Comparison of ENCODE assay signal across 8 cellular contexts in the genomic region with DNA sequence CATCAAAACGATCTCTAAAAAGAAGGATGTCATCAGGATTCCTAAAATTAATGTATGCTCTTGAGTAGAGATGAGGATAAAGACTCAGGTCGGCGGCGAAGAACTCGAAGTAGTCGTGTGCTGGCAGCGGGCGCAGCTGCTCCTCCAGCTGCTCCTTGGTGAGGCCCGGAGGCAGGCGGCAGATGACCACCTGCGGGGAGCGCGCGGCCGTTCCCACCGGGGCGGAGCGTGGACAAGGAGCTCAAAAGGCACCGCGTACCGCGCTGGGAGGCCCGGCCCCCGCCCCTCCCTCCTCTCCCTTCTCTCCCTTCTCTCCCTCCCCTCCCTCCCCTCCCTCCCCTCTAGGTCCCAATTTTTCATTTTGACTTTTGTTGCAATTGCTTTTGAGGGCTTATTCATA. TPM values are rescaled to one million over a fixed set of nuclear protein-coding genes. Genes with fewer than 3 reads are reported as not detected.
DNase-seq lines count a peak whose midpoint lies in the region; ATAC-seq and TF ChIP-seq lines count a peak whose summit lies in the region.
"Not testable (repeated sequence)": the region's sequence is repeated elsewhere in the genome, so short reads cannot be mapped to it uniquely, and the experiment has no call there.

No MANE protein-coding gene starts in this region.

- not testable (repeated sequence) for H4K5ac ChIP-seq in IMR-90 (ENCODE audit: low read depth, low read length)

- H2BK5ac ChIP-seq in IMR-90 (ENCODE audit: low read depth, low read length, poor library complexity, severe bottlenecking) = not testable (repeated sequence)

- ATAC-seq in IMR-90 (ENCODE audit: low read depth) = peak; percentile 49; the same call in 1 of the 2 replicates
- ATAC-seq in SK-N-SH treated with all-trans-retinoic acid at 6 μM for 48 hours = peak; percentile 47; the same call in 1 of the 3 replicates
- peak; percentile 39 for ATAC-seq in Right ventricle myocardium inferior
- ATAC-seq in left lung = peak; percentile 74

- WGBS in IMR-90 (ENCODE audit: extremely low coverage in 2 of 2, insufficient read length in 1 of 2), 2 experiments = no CpG with 5 or more reads among the region's 24 CpGs

- not testable (repeated sequence) for H3K4me3 ChIP-seq in IMR-90 (ENCODE audit: insufficient read depth, low read depth, low read length); left lung

- H2AFZ ChIP-seq in IMR-90 (replicated peaks; ENCODE audit: low read length, poor library complexity) = not testable (repeated sequence)

- intact Hi-C loops in IMR-90 (cut with micrococcal nuclease); Right ventricle myocardium inferior (cut with DNase I); left lung (cut with DNase I): not testable (repeated sequence)

- not testable (repeated sequence) for TF ChIP-seq CTCF in IMR-90 (conservative IDR thresholded peaks at IDR 0.05; ENCODE audit: low read depth, low read length); left lung (IDR thresholded peaks at IDR 0.05); nephron (IDR thresholded peaks at IDR 0.05; ENCODE audit: unreplicated experiment in 3 of 3); type B pancreatic cell (conservative IDR thresholded peaks at IDR 0.05)

- H3K9me3 ChIP-seq in IMR-90 (ENCODE audit: control insufficient read depth, insufficient read depth, low read length); left lung: not testable (repeated sequence)

- H3K27me3 Mint-ChIP-seq in activated naive CD8-positive, alpha-beta T cell = peaks cover 33% of the 10 kb centered on the region
- peaks cover 64% of the 10 kb centered on the region for H3K27me3 Mint-ChIP-seq in nephron (ENCODE audit: low read depth)
- H3K27me3 Mint-ChIP-seq in type B pancreatic cell = peaks cover 59% of the 10 kb centered on the region

- H3K9ac ChIP-seq in IMR-90 (ENCODE audit: low read depth, low read length) = not testable (repeated sequence)

- not testable (repeated sequence) for H3K4me1 ChIP-seq in IMR-90 (ENCODE audit: control insufficient read depth, insufficient read depth, low read length); left lung

- H3K9me1 ChIP-seq in IMR-90 (ENCODE audit: insufficient read depth, low read length) = not testable (repeated sequence)

- TF ChIP-seq POLR2A in IMR-90 (IDR thresholded peaks at IDR 0.05; ENCODE audit: low read depth, low read length) = not testable (repeated sequence)

- dilution Hi-C loops in IMR-90 (cut with HindIII; ENCODE audit: low sequenced_read_pairs, unreplicated experiment) = not testable (repeated sequence)

- not testable (repeated sequence) for H3K4ac ChIP-seq in IMR-90 (ENCODE audit: low read depth, low read length)

- H4K91ac ChIP-seq in IMR-90 (ENCODE audit: insufficient read depth, low read depth, low read length) = not testable (repeated sequence)

- not testable (repeated sequence) for H2BK20ac ChIP-seq in IMR-90 (ENCODE audit: low read depth, low read length)

- not testable (repeated sequence) for H2BK120ac ChIP-seq in IMR-90 (ENCODE audit: low read depth, low read length)

- peak; percentile 46 for DNase-seq in ELF-1 (ENCODE audit: low read depth, low spot score)
- not testable (repeated sequence) for DNase-seq in IMR-90; Right ventricle myocardium inferior (ENCODE audit: missing footprints); left lung; type B pancreatic cell (ENCODE audit: extremely low spot score, unreplicated experiment)

- H2BK15ac ChIP-seq in IMR-90 (ENCODE audit: low read depth, low read length) = not testable (repeated sequence)

- CTCF ChIA-PET in IMR-90 (lab: Yijun Ruan, JAX) = not testable (repeated sequence)

- peaks cover 12% of the 10 kb centered on the region for H3K4me1 Mint-ChIP-seq in activated naive CD8-positive, alpha-beta T cell (ENCODE audit: low read depth)
- H3K4me1 Mint-ChIP-seq in nephron = peaks cover 10% of the 10 kb centered on the region
- not testable (repeated sequence) for H3K4me1 Mint-ChIP-seq in type B pancreatic cell (ENCODE audit: unreplicated experiment)

- H2AK5ac ChIP-seq in IMR-90 (ENCODE audit: low read depth, low read length) = not testable (repeated sequence)

- not testable (repeated sequence) for H3K9me3 Mint-ChIP-seq in activated naive CD8-positive, alpha-beta T cell (ENCODE audit: low read depth); nephron; type B pancreatic cell

- not testable (repeated sequence) for H4K20me1 ChIP-seq in IMR-90 (ENCODE audit: insufficient read depth, low read length)

- H3K27me3 ChIP-seq in IMR-90 (ENCODE audit: control insufficient read depth, insufficient read depth, low read length) = not testable (repeated sequence)
- peaks cover 0 to 43% of the 10 kb centered on the region in 2 donors for H3K27me3 ChIP-seq in left lung

- not testable (repeated sequence) for TF ChIP-seq RAD21 in IMR-90 (IDR thresholded peaks at IDR 0.05; ENCODE audit: low read length)

- POLR2A ChIA-PET in IMR-90 (lab: Charles Lee; ENCODE audit: unreplicated experiment) = not testable (repeated sequence)

- not testable (repeated sequence) for H3K36me3 Mint-ChIP-seq in activated naive CD8-positive, alpha-beta T cell; nephron (ENCODE audit: low read depth); type B pancreatic cell

- H3K4me3 Mint-ChIP-seq in activated naive CD8-positive, alpha-beta T cell = peak overlapping the region; percentile 77
- peak overlapping the region in 2 of 3 experiments; percentile 5 to 46 for H3K4me3 Mint-ChIP-seq in nephron
- peak overlapping the region; percentile 76 for H3K4me3 Mint-ChIP-seq in type B pancreatic cell

- H4K8ac ChIP-seq in IMR-90 (ENCODE audit: low read depth in 2 of 2, low read length in 2 of 2) = not testable (repeated sequence)

- not testable (repeated sequence) for H3K56ac ChIP-seq in IMR-90 (ENCODE audit: extremely low read depth, insufficient read depth, low read length)

- not testable (repeated sequence) for H3K27ac Mint-ChIP-seq in activated naive CD8-positive, alpha-beta T cell; nephron; type B pancreatic cell

- not testable (repeated sequence) for BruUV-seq in IMR-90 (replicated peaks; lab: Mats Ljungman, UMichigan)

- H3K4me2 ChIP-seq in IMR-90 (ENCODE audit: low read depth, low read length) = not testable (repeated sequence)

- H3K79me1 ChIP-seq in IMR-90 (ENCODE audit: low read depth in 1 of 2, low read length in 2 of 2) = not testable (repeated sequence)

- H3K36me3 ChIP-seq in IMR-90 (ENCODE audit: control insufficient read depth, insufficient read depth, low read length); left lung: not testable (repeated sequence)

- not testable (repeated sequence) for H3K18ac ChIP-seq in IMR-90 (ENCODE audit: low read depth, low read length)

- in situ Hi-C loops in IMR-90 (cut with MboI; ENCODE audit: low sequenced_read_pairs) = not testable (repeated sequence)

- not testable (repeated sequence) for H3K23ac ChIP-seq in IMR-90 (ENCODE audit: low read depth, low read length)

- not testable (repeated sequence) for H3K27ac ChIP-seq in IMR-90 (ENCODE audit: insufficient read depth, low read length); left lung

- H3K14ac ChIP-seq in IMR-90 (replicated peaks; ENCODE audit: low read depth, low read length) = not testable (repeated sequence)

- not testable (repeated sequence) for H2AK9ac ChIP-seq in IMR-90 (replicated peaks; ENCODE audit: low read depth, low read length, poor library complexity)

RNA-seq across cellular contexts. Expression of a gene that starts 56.5 kb away (rescaled TPM):
- 1.4 and 3.6 TPM in 2 replicates for total RNA-seq in IMR-90 (2012; rRNA removed)
- polyA plus RNA-seq in IMR-90 (2012; rRNA removed) = 0.49 and 0.51 TPM in 2 replicates
- 0.01 TPM in 2 replicates for polyA plus RNA-seq in IMR-90 (2012; cell fraction: cytosol; rRNA removed)
- 0.32 and 2.6 TPM in 2 replicates for polyA plus RNA-seq in IMR-90 (2012; cell fraction: nucleus; rRNA removed; ENCODE audit: low replicate concordance)
- total RNA-seq in Right ventricle myocardium inferior = 1.5 TPM
- 1 to 10 TPM; 6.6 TPM for total RNA-seq in left lung
- total RNA-seq in type B pancreatic cell (ENCODE audit: low replicate concordance) = 0.50 and 0.60 TPM in 2 replicates

Comparison
In these comparisons a context has a peak if more than half of its experiments do, and no peak if none do; other contexts are left out.
1. H3K4me3 Mint-ChIP-seq: peak in every context shown above with its lines; median percentile 77 in activated naive CD8-positive, alpha-beta T cell; 76 in type B pancreatic cell; 26 in nephron.